8 cellular contexts compared by ENCODE assay signal in genomic region chr17:17836818-17837379, GRCh38. TPM values are rescaled to one million over a fixed set of nuclear protein-coding genes. Genes with fewer than 3 reads are reported as not detected.
DNase-seq lines count a peak whose midpoint lies in the region; ATAC-seq and TF ChIP-seq lines count a peak whose summit lies in the region.

SREBF1 (minus strand) TSS chr17:17836986; CDS start chr17:17836817, 169 bp downstream.

- H3K4me1 ChIP-seq in breast epithelium (peaks cover 12 to 54% of the 10 kb centered on the region in 2 donors), smooth muscle cell (ENCODE audit: low read depth) (peaks cover 54% of the 10 kb centered on the region)

- peak within 1 kb of the TSS; percentile 99 to 100 for H3K27ac ChIP-seq in breast epithelium
- peak within 1 kb of the TSS; percentile 96 for H3K27ac ChIP-seq in smooth muscle cell (ENCODE audit: low read depth)

- H4K20me1 ChIP-seq in smooth muscle cell (ENCODE audit: low read depth), result peaks cover 39% of the 10 kb centered on the region

- H3K9me3 ChIP-seq in breast epithelium (no peaks in the 10 kb centered on the region), smooth muscle cell (replicated peaks; ENCODE audit: low read depth) (no peaks in the 10 kb centered on the region)

- peak within 1 kb of the TSS; percentile 77 to 98 (median 93) for H3K4me3 ChIP-seq in breast epithelium
- peak within 1 kb of the TSS; percentile 67 for H3K4me3 ChIP-seq in smooth muscle cell

- ATAC-seq in GM19395 (IDR thresholded peaks at IDR 0.05; ENCODE audit: unreplicated experiment) (peak; percentile 35), HG03558 (IDR thresholded peaks at IDR 0.05; ENCODE audit: extremely low read depth, unreplicated experiment) (peak; percentile 2)

- H3K27me3 ChIP-seq in breast epithelium (no peaks in the 10 kb centered on the region), smooth muscle cell (ENCODE audit: low read depth) (no peaks in the 10 kb centered on the region)

- H3F3A ChIP-seq in smooth muscle cell (ENCODE audit: low read depth), result peaks cover 34% of the 10 kb centered on the region

- DNase-seq in COLO668 (lab: John Stamatoyannopoulos, UW; ENCODE audit: unreplicated experiment), result peak; percentile 58
- peak; percentile 38 for DNase-seq in T-helper 22 cell (ENCODE audit: low read depth)
- DNase-seq in breast epithelium (ENCODE audit: low spot score in 2 of 2), result no peak
- peak; percentile 83 for DNase-seq in iPS-NIHi11 (ENCODE audit: low spot score)
- DNase-seq in smooth muscle cell (lab: John Stamatoyannopoulos, UW; ENCODE audit: unreplicated experiment), result peak; percentile 57
- DNase-seq in NCI-H187 treated with DMSO at 0.1 percent for 48 hours (lab: John Stamatoyannopoulos, UW), result no peak

- peak within 1 kb of the TSS; percentile 91 for H3K4me2 ChIP-seq in smooth muscle cell

- H3K36me3 ChIP-seq in breast epithelium (no peaks in the 10 kb centered on the region), smooth muscle cell (ENCODE audit: low read depth) (no peaks in the 10 kb centered on the region)

- intact Hi-C loops in breast epithelium (cut with DNase I; ENCODE audit: low total_unique reads), result loop anchor here (10.0 kb wide), 1 partner anchor 368 kb away; no protein-coding TSS in a partner anchor

- TF ChIP-seq POLR2A in breast epithelium (IDR thresholded peaks at IDR 0.05), result no peak

- no peak within 1 kb of the TSS for H2AFZ ChIP-seq in smooth muscle cell (ENCODE audit: low read depth)

- H3K9ac ChIP-seq in smooth muscle cell (ENCODE audit: low read depth), result peak within 1 kb of the TSS; percentile 92

- H3K79me2 ChIP-seq in smooth muscle cell (ENCODE audit: low read depth), result peaks cover 40% of the 10 kb centered on the region

- 3% methylated on average over 37 of the region's 52 CpGs for WGBS in smooth muscle cell (ENCODE audit: low lambda C conversion rate)

- TF ChIP-seq CTCF in breast epithelium (IDR thresholded peaks at IDR 0.05), result no peak
- TF ChIP-seq CTCF in smooth muscle cell (IDR thresholded peaks at IDR 0.05; ENCODE audit: borderline replicate concordance, insufficient read depth, poor library complexity, severe bottlenecking), result no peak

RNA-seq across cellular contexts. Expression of gene SREBF1, which starts in this region (rescaled TPM):
- total RNA-seq in breast epithelium, result 100 to 1,000 TPM in 1 of 3 donors, 10 to 100 TPM in 2; 39.0 to 119 (median 81.3) TPM
- 23.5 and 25.9 TPM in 2 replicates for total RNA-seq in smooth muscle cell
- polyA plus RNA-seq in smooth muscle cell, result 45.4 and 53.5 TPM in 2 replicates

Comparison
In these comparisons a context has a peak if more than half of its experiments do, and no peak if none do; other contexts are left out.
1. DNase-seq: peak in COLO668 (single experiment), T-helper 22 cell (single experiment), iPS-NIHi11 (single experiment) and smooth muscle cell (single experiment); none in breast epithelium (0 of 2) and NCI-H187 treated with DMSO at 0.1 percent for 48 hours (single experiment).